ENCODE assay signal across 8 cellular contexts in genomic region chr11:125072210-125072960, GRCh38. TPM values are rescaled to one million over a fixed set of nuclear protein-coding genes. Genes with fewer than 3 reads are reported as not detected.
A peak's percentile ranks its signal among the peaks of the same experiment; 100 is the strongest.
DNase-seq lines count a peak whose midpoint lies in the region; ATAC-seq and TF ChIP-seq lines count a peak whose summit lies in the region.

No MANE protein-coding gene starts in this region.

- CTCF ChIA-PET in activated CD8-positive, alpha-beta memory T cell treated with anti-CD3 and anti-CD28 coated beads, Interleukin-2, amount 10 ng/mL, durations not matched to agents 7 days and 5 days (lab: Charles Lee) = interaction anchor here (0.6 to 1.7 kb wide), 2 partner anchors 21 to 1826 kb away, joined by 3 read pairs; no protein-coding TSS in a partner anchor

- peaks cover 23% of the 10 kb centered on the region for H3K27me3 Mint-ChIP-seq in type B pancreatic cell
- peaks cover 7% of the 10 kb centered on the region for H3K27me3 Mint-ChIP-seq in activated CD8-positive, alpha-beta memory T cell treated with anti-CD3 and anti-CD28 coated beads, Interleukin-2, amount 10 ng/mL, durations not matched to agents 7 days and 5 days

- no peak overlapping the region for H3K27ac Mint-ChIP-seq in type B pancreatic cell
- no peak overlapping the region for H3K27ac Mint-ChIP-seq in activated CD8-positive, alpha-beta memory T cell treated with anti-CD3 and anti-CD28 coated beads, Interleukin-2, amount 10 ng/mL, durations not matched to agents 7 days and 5 days

- ATAC-seq in GM19372 (IDR thresholded peaks at IDR 0.05; ENCODE audit: low read depth, unreplicated experiment) (peak; percentile 63), HG03135 (IDR thresholded peaks at IDR 0.05; ENCODE audit: unreplicated experiment) (peak; percentile 77)
- no peak for ATAC-seq in stimulated activated naive CD8-positive, alpha-beta T cell treated with anti-CD3 and anti-CD28 coated beads, Interleukin-15, Interleukin-2, amounts not matched to agents 100 U/mL and 50 U/mL, for 24 hours
- no peak for ATAC-seq in activated CD8-positive, alpha-beta memory T cell treated with anti-CD3 and anti-CD28 coated beads, Interleukin-2, amount 10 ng/mL, durations not matched to agents 7 days and 5 days

- DNase-seq in type B pancreatic cell (ENCODE audit: extremely low spot score, unreplicated experiment) (peak; percentile 54), NCI-H2107 treated with DMSO at 0.1 percent for 48 hours (lab: John Stamatoyannopoulos, UW; ENCODE audit: unreplicated experiment) (no peak)
- no peak for DNase-seq in stimulated activated naive CD8-positive, alpha-beta T cell treated with anti-CD3 and anti-CD28 coated beads, Interleukin-15, Interleukin-2, amounts not matched to agents 100 U/mL and 50 U/mL, for 24 hours
- DNase-seq in activated CD8-positive, alpha-beta memory T cell treated with anti-CD3 and anti-CD28 coated beads, Interleukin-2, amount 10 ng/mL, durations not matched to agents 7 days and 5 days = no peak
- DNase-seq in stimulated activated CD4-positive, alpha-beta T cell treated with anti-CD3 and anti-CD28 coated beads, Interleukin-12 subunit alpha, Interleukin-12 subunit beta, amount 100 ng/mL, for 4 hours = no peak

- peaks cover 16% of the 10 kb centered on the region for H3K4me1 Mint-ChIP-seq in type B pancreatic cell (ENCODE audit: unreplicated experiment)
- H3K4me1 Mint-ChIP-seq in activated CD8-positive, alpha-beta memory T cell treated with anti-CD3 and anti-CD28 coated beads, Interleukin-2, amount 10 ng/mL, durations not matched to agents 7 days and 5 days = peaks cover 22% of the 10 kb centered on the region

- no peak overlapping the region for H3K4me3 Mint-ChIP-seq in type B pancreatic cell
- H3K4me3 Mint-ChIP-seq in activated CD8-positive, alpha-beta memory T cell treated with anti-CD3 and anti-CD28 coated beads, Interleukin-2, amount 10 ng/mL, durations not matched to agents 7 days and 5 days = no peak overlapping the region

- H3K27ac ChIP-seq in cingulate gyrus (ENCODE audit: low read depth, low read length) = peak overlapping the region; percentile 77

- H3K9me3 Mint-ChIP-seq in type B pancreatic cell = no peaks in the 10 kb centered on the region
- H3K9me3 Mint-ChIP-seq in activated CD8-positive, alpha-beta memory T cell treated with anti-CD3 and anti-CD28 coated beads, Interleukin-2, amount 10 ng/mL, durations not matched to agents 7 days and 5 days (ENCODE audit: low read depth) = no peaks in the 10 kb centered on the region

- no peak for TF ChIP-seq CTCF in type B pancreatic cell (conservative IDR thresholded peaks at IDR 0.05)

- H3K36me3 Mint-ChIP-seq in type B pancreatic cell = no peaks in the 10 kb centered on the region
- H3K36me3 Mint-ChIP-seq in activated CD8-positive, alpha-beta memory T cell treated with anti-CD3 and anti-CD28 coated beads, Interleukin-2, amount 10 ng/mL, durations not matched to agents 7 days and 5 days = no peaks in the 10 kb centered on the region

RNA-seq across cellular contexts. Expression of gene SLC37A2, which starts 9.3 kb away (rescaled TPM):
- 1.3 TPM in 2 replicates for total RNA-seq in type B pancreatic cell (ENCODE audit: low replicate concordance)
- 1 to 10 TPM in 1 of 2 experiments, under 1 TPM in 1; 0.91 to 1.1 TPM for total RNA-seq in activated CD8-positive, alpha-beta memory T cell treated with anti-CD3 and anti-CD28 coated beads, Interleukin-2, amount 10 ng/mL, durations not matched to agents 7 days and 5 days

RNA-seq across cellular contexts. Expression of gene TMEM218, which starts 39.0 kb away (rescaled TPM):
- total RNA-seq in type B pancreatic cell (ENCODE audit: low replicate concordance) = 17.2 and 33.2 TPM in 2 replicates
- total RNA-seq in activated CD8-positive, alpha-beta memory T cell treated with anti-CD3 and anti-CD28 coated beads, Interleukin-2, amount 10 ng/mL, durations not matched to agents 7 days and 5 days = 10 to 100 TPM; 14.1 to 16.1 TPM

Comparison
In these comparisons a context has a peak if more than half of its experiments do, and no peak if none do; other contexts are left out.
1. ATAC-seq: peak in GM19372 (single experiment) and HG03135 (single experiment); none in stimulated activated naive CD8-positive, alpha-beta T cell treated with anti-CD3 and anti-CD28 coated beads, Interleukin-15, Interleukin-2, amounts not matched to agents 100 U/mL and 50 U/mL, for 24 hours (single experiment) and activated CD8-positive, alpha-beta memory T cell treated with anti-CD3 and anti-CD28 coated beads, Interleukin-2, amount 10 ng/mL, durations not matched to agents 7 days and 5 days (single experiment).